8 cellular contexts compared by ENCODE assay signal in genomic region chr17:6753006-6753445, GRCh38. TPM values are rescaled to one million over a fixed set of nuclear protein-coding genes. Genes with fewer than 3 reads are reported as not detected.
DNase-seq lines count a peak whose midpoint lies in the region; ATAC-seq and TF ChIP-seq lines count a peak whose summit lies in the region.

No MANE protein-coding gene starts in this region.

- no peak overlapping the region for H3K4me3 Mint-ChIP-seq in Caco-2 (ENCODE audit: unreplicated experiment)

- H3K9ac ChIP-seq in iPS-18a (ENCODE audit: low read length) (peak overlapping the region; percentile 34), skeletal muscle tissue (ENCODE audit: low read depth in 1 of 3, low read length in 3 of 3) (peak overlapping the region in 1 of 3 donors; percentile 33)

- no peaks in the 10 kb centered on the region for H3K9me3 Mint-ChIP-seq in Caco-2 (ENCODE audit: unreplicated experiment)

- intact Hi-C loops in Caco-2 (cut with micrococcal nuclease; ENCODE audit: unreplicated experiment) = no loop called here

- H3K36me3 Mint-ChIP-seq in Caco-2 (ENCODE audit: insufficient read depth, unreplicated experiment) = no peaks in the 10 kb centered on the region

- CTCF ChIA-PET in Caco-2 (lab: Charles Lee) = no interaction called here

- no peak for DNase-seq in Caco-2
- peak; percentile 44 for DNase-seq in NOMO-1 treated with DMSO at 0.1 percent for 48 hours (lab: John Stamatoyannopoulos, UW; ENCODE audit: unreplicated experiment)
- peak; percentile 91 for DNase-seq in astrocyte of the cerebellum (ENCODE audit: low read depth)
- DNase-seq in DMS53 (lab: John Stamatoyannopoulos, UW) = no peak
- no peak for DNase-seq in inferior parietal cortex (ENCODE audit: extremely low spot score)

- no peaks in the 10 kb centered on the region for H3K4me1 Mint-ChIP-seq in Caco-2 (ENCODE audit: low read depth, unreplicated experiment)

- ATAC-seq in GM19467 (IDR thresholded peaks at IDR 0.05; ENCODE audit: unreplicated experiment) = no peak

- no TSS peak for BruUV-seq in Caco-2 (replicated peaks; lab: Mats Ljungman, UMichigan)

- in situ Hi-C loops in astrocyte of the cerebellum (cut with HindIII; ENCODE audit: low sequenced_read_pairs) = no loop called here

- H3K27me3 ChIP-seq in Caco-2 (replicated peaks; ENCODE audit: control insufficient read depth, insufficient read depth, low read length) (no peaks in the 10 kb centered on the region), iPS-18a (ENCODE audit: control insufficient read depth, insufficient read depth, low read length) (no peaks in the 10 kb centered on the region), skeletal muscle tissue (ENCODE audit: control insufficient read depth in 3 of 3, insufficient read depth in 3 of 3, low read length in 3 of 3) (peaks cover 3 to 7% (median 4%) of the 10 kb centered on the region in 3 donors)

- POLR2A ChIA-PET in Caco-2 (lab: Charles Lee) = no interaction called here

- no peaks in the 10 kb centered on the region for H3K4me1 ChIP-seq in Caco-2
- H3K4me1 ChIP-seq in iPS-18a (ENCODE audit: control insufficient read depth, low read depth, low read length) = peaks cover 16% of the 10 kb centered on the region
- peaks cover 28 to 38% (median 38%) of the 10 kb centered on the region in 3 donors for H3K4me1 ChIP-seq in skeletal muscle tissue (ENCODE audit: control insufficient read depth in 3 of 3, insufficient read depth in 3 of 3, low read length in 3 of 3)

- H3K36me3 ChIP-seq in Caco-2 (ENCODE audit: control insufficient read depth, insufficient read depth, low read length) (no peaks in the 10 kb centered on the region), iPS-18a (ENCODE audit: control insufficient read depth, low read depth, low read length) (no peaks in the 10 kb centered on the region), skeletal muscle tissue (ENCODE audit: control insufficient read depth in 3 of 3, insufficient read depth in 3 of 3, low read length in 3 of 3) (peaks cover 0 to 2% (median 0%) of the 10 kb centered on the region in 3 donors)

- H3K4me3 ChIP-seq in Caco-2 (ENCODE audit: low read depth, low read length) (no peak overlapping the region), astrocyte of the cerebellum (ENCODE audit: low read depth, low read length) (no peak overlapping the region), iPS-18a (ENCODE audit: low read length) (no peak overlapping the region), skeletal muscle tissue (ENCODE audit: low read length in 3 of 3) (no peak overlapping the region)

- H3K27me3 Mint-ChIP-seq in Caco-2 (ENCODE audit: insufficient read depth, unreplicated experiment) = no peaks in the 10 kb centered on the region

- H3K27ac Mint-ChIP-seq in Caco-2 (ENCODE audit: unreplicated experiment) = peak overlapping the region; percentile 24

- H3K27ac ChIP-seq in iPS-18a (ENCODE audit: low read length) (peak overlapping the region; percentile 65), skeletal muscle tissue (ENCODE audit: low read depth, low read length) (peak overlapping the region; percentile 81)

- H3K9me3 ChIP-seq in Caco-2 (no peaks in the 10 kb centered on the region), iPS-18a (ENCODE audit: control insufficient read depth, low read depth, low read length) (no peaks in the 10 kb centered on the region), skeletal muscle tissue (ENCODE audit: control insufficient read depth in 3 of 3, low read length in 3 of 3) (no peaks in the 10 kb centered on the region)

- no peak for TF ChIP-seq CTCF in Caco-2 (IDR thresholded peaks at IDR 0.05; ENCODE audit: insufficient read depth in 1 of 2, low read depth in 1 of 2, low read length in 1 of 2, severe bottlenecking in 1 of 2, unreplicated experiment in 1 of 2)
- TF ChIP-seq CTCF in astrocyte of the cerebellum (IDR thresholded peaks at IDR 0.05; ENCODE audit: low read depth, low read length, missing control alignments) = no peak

RNA-seq across cellular contexts. Expression of gene XAF1, which starts 2.8 kb away (rescaled TPM):
- total RNA-seq in Caco-2 (2022) = 0.25 TPM in 1 of 2 replicates, not detected in the other
- total RNA-seq in skeletal muscle tissue = 7.3 TPM

RNA-seq across cellular contexts. Expression of gene FBXO39, which starts 23.0 kb away (rescaled TPM):
- total RNA-seq in Caco-2 (2022) (not detected in 2 replicates), skeletal muscle tissue (under 0.01 TPM)

RNA-seq across cellular contexts. Expression of gene SLC13A5, which starts 39.9 kb away (rescaled TPM):
- total RNA-seq in Caco-2 (2022) (0.11 TPM in 1 of 2 replicates, not detected in the other), skeletal muscle tissue (not detected)

Comparison
In these comparisons a context has a peak if more than half of its experiments do, and no peak if none do; other contexts are left out.
1. DNase-seq: peak in NOMO-1 treated with DMSO at 0.1 percent for 48 hours (single experiment) and astrocyte of the cerebellum (single experiment); none in Caco-2 (0 of 2), DMS53 (single experiment) and inferior parietal cortex (single experiment).